Comparison of ENCODE assay signal across 16 cellular contexts in the genomic region with DNA sequence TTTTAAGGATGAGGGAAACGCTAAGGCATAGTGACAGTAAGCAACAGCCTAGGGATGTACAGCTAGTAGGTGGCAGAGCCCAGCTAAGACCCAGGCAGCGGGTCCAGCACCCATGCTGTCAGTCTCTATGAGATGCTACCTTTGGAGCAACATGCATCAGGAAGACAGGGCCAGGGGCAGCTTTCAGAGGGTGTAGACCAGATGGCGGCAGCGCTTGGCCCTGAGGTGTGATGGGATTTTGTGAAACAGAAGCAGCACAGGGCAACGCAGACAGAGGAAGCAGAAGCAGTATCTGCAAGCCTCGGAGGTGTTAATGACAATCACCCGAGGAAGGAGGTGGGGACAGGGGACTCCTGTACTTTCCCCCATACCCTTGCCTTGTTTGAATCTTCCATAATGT. TPM values are rescaled to one million over a fixed set of nuclear protein-coding genes. Genes with fewer than 3 reads are reported as not detected.
DNase-seq lines count a peak whose midpoint lies in the region; ATAC-seq, FAIRE-seq and TF ChIP-seq lines count a peak whose summit lies in the region.
"Had no signal": no experiment of that assay in that cellular context is flagged by ENCODE, and none has a peak within 500 bp of the region (broad histone marks: within the 10 kb centered on the region; RNA-seq: fewer than 3 reads in every experiment).

No MANE protein-coding gene starts in this region.

- no peak overlapping the region for H3K4me2 ChIP-seq in HepG2 (ENCODE audit: low read depth, low read length)
- no peak overlapping the region for H3K4me2 ChIP-seq in trophoblast cell (ENCODE audit: low read length)
- H3K4me2 ChIP-seq: GM23338, KMS-11 had no signal

- no peak overlapping the region for H2AK5ac ChIP-seq in trophoblast cell (ENCODE audit: low read length)

- CTCF ChIA-PET in HepG2 (lab: Yijun Ruan, JAX; ENCODE audit: low intra/inter-chr PET ratio, low total read pairs), result no interaction called here

- 84% methylated on average over 6 of the region's 7 CpGs for WGBS in right lobe of liver (ENCODE audit: insufficient coverage, low coverage, low lambda C conversion rate, missing lambda C conversion rate)
- 89% methylated on average over 7 of the region's 7 CpGs for WGBS in HepG2 (ENCODE audit: low lambda C conversion rate)
- WGBS in trophoblast cell (ENCODE audit: extremely low coverage, insufficient coverage, insufficient read length), result no CpG with 5 or more reads among the region's 7 CpGs

- H3K27me3 ChIP-seq in right lobe of liver (no peaks in the 10 kb centered on the region), HepG2 (ENCODE audit: control insufficient read depth in 1 of 2, insufficient read depth in 2 of 2, low read length in 2 of 2) (no peaks in the 10 kb centered on the region), trophoblast cell (ENCODE audit: insufficient read depth, low read length) (no peaks in the 10 kb centered on the region)
- H3K27me3 ChIP-seq: MG63 had no signal

- H3K9me3 ChIP-seq in right lobe of liver (no peaks in the 10 kb centered on the region), HepG2 (ENCODE audit: low read length) (no peaks in the 10 kb centered on the region), trophoblast cell (ENCODE audit: insufficient read depth, low read depth, low read length) (no peaks in the 10 kb centered on the region)
- H3K9me3 ChIP-seq: MG63 had no signal

- in situ Hi-C loops in HepG2 (cut with HindIII; ENCODE audit: extremely low pct_ligation_motif_present, low pct_unique_long_range_greater_than_20kb), result no loop called here

- intact Hi-C loops in right lobe of liver (cut with DNase I), result loop anchor here (5.0 to 10.0 kb wide), 2 partner anchors 34 to 47 kb away; no protein-coding TSS in a partner anchor
- intact Hi-C loops in HepG2 (cut with micrococcal nuclease; ENCODE audit: unreplicated experiment), result loop anchor here (5.0 kb wide), 1 partner anchor 79 kb away; no protein-coding TSS in a partner anchor

- no peak overlapping the region for H3K9ac ChIP-seq in HepG2 (ENCODE audit: insufficient read depth, low read depth, low read length)
- no peak overlapping the region for H3K9ac ChIP-seq in trophoblast cell (ENCODE audit: low read length)
- H3K9ac ChIP-seq: KMS-11 had no signal

- H4K12ac ChIP-seq in trophoblast cell (ENCODE audit: low read depth, low read length), result no peak overlapping the region

- peaks cover 30% of the 10 kb centered on the region for H3K79me1 ChIP-seq in trophoblast cell (ENCODE audit: low read length)

- peak overlapping the region; percentile 1 for H4K91ac ChIP-seq in trophoblast cell (ENCODE audit: low read depth, low read length)

- no peak overlapping the region for H3K4ac ChIP-seq in trophoblast cell (ENCODE audit: low read depth, low read length)

- TF ChIP-seq CTCF in right lobe of liver (IDR thresholded peaks at IDR 0.05) (no peak), HepG2 (CRISPR knock-in tag; IDR thresholded peaks at IDR 0.05) (no peak), foreskin fibroblast (IDR thresholded peaks at IDR 0.05; ENCODE audit: low read depth, low read length) (no peak)

- H3K23ac ChIP-seq in trophoblast cell (ENCODE audit: low read length), result no peak overlapping the region

- no peaks in the 10 kb centered on the region for H3K36me3 ChIP-seq in right lobe of liver
- no peaks in the 10 kb centered on the region for H3K36me3 ChIP-seq in HepG2 (replicated peaks in 1 of 2; ENCODE audit: control insufficient read depth in 1 of 2, insufficient read depth in 2 of 2, low read length in 2 of 2)
- H3K36me3 ChIP-seq in trophoblast cell (ENCODE audit: control insufficient read depth in 1 of 2, insufficient read depth in 2 of 2, low read length in 2 of 2), result no peaks in the 10 kb centered on the region
- H3K36me3 ChIP-seq: MG63 had no signal

- ATAC-seq in right lobe of liver (no peak), HepG2 (no peak), HG03280 (IDR thresholded peaks at IDR 0.05; ENCODE audit: unreplicated experiment) (no peak)
- ATAC-seq: GM23338 had no signal

- DNase-seq in right lobe of liver (peak in 2 of 3 donors; percentile 39 to 41), HepG2 (ENCODE audit: low spot score) (no peak), epithelial cell of prostate (ENCODE audit: low read depth, low spot score) (no peak), trophoblast cell (no peak), cerebellar nuclear complex (lab: John Stamatoyannopoulos, UW) (no peak), foreskin fibroblast (no peak)
- no peak for DNase-seq in activated CD8-positive, alpha-beta memory T cell treated with anti-CD3 and anti-CD28 coated beads for 24 hours
- DNase-seq: CD4-positive, alpha-beta T cell; DND-41; GF-D8; NCI-H1092 treated with DMSO at 0.1 percent for 48 hours; NCI-H1694 treated with DMSO at 0.1 percent for 48 hours had no signal

- no peak overlapping the region for H3K18ac ChIP-seq in trophoblast cell (ENCODE audit: low read length)

- H3K4me3 ChIP-seq in right lobe of liver, result no peak overlapping the region
- H3K4me3 ChIP-seq in HepG2 (replicated peaks in 1 of 3; ENCODE audit: insufficient read depth in 1 of 3, low read depth in 2 of 3, low read length in 3 of 3), result no peak overlapping the region
- no peak overlapping the region for H3K4me3 ChIP-seq in trophoblast cell (ENCODE audit: low read depth, low read length)
- no peak overlapping the region for H3K4me3 ChIP-seq in foreskin fibroblast (ENCODE audit: low read depth in 1 of 2, low read length in 2 of 2)
- H3K4me3 ChIP-seq: GM23338, MG63 had no signal

- no TSS peak for BruUV-seq in HepG2 (replicated peaks; lab: Mats Ljungman, UMichigan)

- H3K27ac ChIP-seq in right lobe of liver (peak overlapping the region in 1 of 3 donors; percentile 87), HepG2 (ENCODE audit: extremely low read length, insufficient read depth, low read length) (no peak overlapping the region), epithelial cell of prostate (peak overlapping the region; percentile 95), trophoblast cell (ENCODE audit: low read depth, low read length) (no peak overlapping the region)
- H3K27ac ChIP-seq: KMS-11 had no signal

- TF ChIP-seq EP300 in HepG2 (IDR thresholded peaks at IDR 0.05; ENCODE audit: low read depth in 2 of 2, low read length in 2 of 2) (no peak), HepG2 (CRISPR knock-in tag; IDR thresholded peaks at IDR 0.05; ENCODE audit: borderline replicate concordance) (no peak)

- peak overlapping the region; percentile 43 for H2BK120ac ChIP-seq in trophoblast cell (ENCODE audit: insufficient read depth, low read length, poor library complexity)

- TF ChIP-seq POLR2A in right lobe of liver (IDR thresholded peaks at IDR 0.05), result no peak
- no peak for TF ChIP-seq POLR2A in HepG2 (IDR thresholded peaks at IDR 0.05; ENCODE audit: insufficient read depth in 1 of 2, low read depth in 2 of 2, low read length in 2 of 2)

- H2BK5ac ChIP-seq in trophoblast cell (ENCODE audit: low read depth, low read length, poor library complexity), result no peak overlapping the region

- no peak for FAIRE-seq in HepG2 (lab: Jason Lieb, UNC)

- no peak overlapping the region for H2AFZ ChIP-seq in HepG2 (ENCODE audit: low read length)
- H2AFZ ChIP-seq in trophoblast cell (ENCODE audit: insufficient read depth, low read length, poor library complexity), result no peak overlapping the region
- H2AFZ ChIP-seq: GM23338 had no signal

- H3K79me2 ChIP-seq in HepG2 (ENCODE audit: insufficient read depth, low read length), result no peaks in the 10 kb centered on the region
- no peaks in the 10 kb centered on the region for H3K79me2 ChIP-seq in trophoblast cell (ENCODE audit: control insufficient read depth, insufficient read depth, low read length, poor library complexity)

- POLR2A ChIA-PET in HepG2 (lab: Yijun Ruan, JAX), result interaction anchor here (1.7 to 5.5 kb wide), 2 partner anchors 26 to 43 kb away, joined by 3 to 76 read pairs; a partner anchor contains a TSS

- H3K4me1 ChIP-seq in right lobe of liver (peaks cover 0 to 78% (median 43%) of the 10 kb centered on the region in 4 donors), HepG2 (ENCODE audit: insufficient read depth, low read length) (peaks cover 93% of the 10 kb centered on the region), trophoblast cell (ENCODE audit: control insufficient read depth in 1 of 2, insufficient read depth in 2 of 2, low read length in 2 of 2) (peaks cover 17 to 19% of the 10 kb centered on the region in 2 experiments)

- H3K14ac ChIP-seq in trophoblast cell (ENCODE audit: low read length), result peak overlapping the region; percentile 59

- no peak for TF ChIP-seq RAD21 in HepG2 (CRISPR knock-in tag; IDR thresholded peaks at IDR 0.05)

- no peak overlapping the region for H2BK12ac ChIP-seq in trophoblast cell (ENCODE audit: low read length)

- no peak overlapping the region for H4K8ac ChIP-seq in trophoblast cell (ENCODE audit: low read depth, low read length)

- no peaks in the 10 kb centered on the region for H4K20me1 ChIP-seq in HepG2 (ENCODE audit: insufficient read depth, low read length)

TF ChIP-seq in HepG2, 621 proteins besides CTCF, POLR2A, EP300 and RAD21 (continues in another document):
- TF ChIP-seq ZNF446 (CRISPR knock-in tag; IDR thresholded peaks at IDR 0.05), result no peak

RNA-seq across cellular contexts. Expression of a gene that starts 43.2 kb away (rescaled TPM):
- total RNA-seq in right lobe of liver, result 100 to 1,000 TPM; 260 to 452 (median 415) TPM
- 47.5 and 119 TPM in 2 replicates for total RNA-seq in HepG2 (2016; rRNA removed; fragmentation: Illumina TruSeq; extraction: Trizol)
- 9.3 and 11.1 TPM in 2 replicates for total RNA-seq in HepG2 (2016; cell fraction: cytosol; rRNA removed; fragmentation: Illumina TruSeq; extraction: Trizol; ENCODE audit: low read depth)
- total RNA-seq in HepG2 (2016; cell fraction: insoluble cytoplasmic fraction; rRNA removed; fragmentation: Illumina TruSeq; extraction: Trizol), result 45.4 and 119 TPM in 2 replicates
- 27.4 and 30.5 TPM in 2 replicates for total RNA-seq in HepG2 (2016; cell fraction: membrane; rRNA removed; fragmentation: Illumina TruSeq; extraction: Trizol)
- total RNA-seq in HepG2 (2016; cell fraction: nucleus; rRNA removed; fragmentation: Illumina TruSeq; extraction: Trizol), result 90.3 and 111 TPM in 2 replicates
- polyA plus RNA-seq in HepG2 (2011; rRNA removed), result 108 and 113 TPM in 2 replicates
- polyA plus RNA-seq in HepG2 (2011; cell fraction: cytosol; rRNA removed), result 78.7 and 130 TPM in 2 replicates
- polyA plus RNA-seq in HepG2 (2011; cell fraction: nucleus; rRNA removed), result 66.7 and 76.2 TPM in 2 replicates
- 44.8 and 48.6 TPM in 2 replicates for polyA plus RNA-seq in HepG2 (2012)
- polyA plus RNA-seq in HepG2 (2016; cell fraction: cytosol; fragmentation: Illumina TruSeq; extraction: Trizol; ENCODE audit: low read depth), result 8.7 TPM in 2 replicates
- 49.7 and 54.3 TPM in 2 replicates for polyA plus RNA-seq in HepG2 (2016; cell fraction: insoluble cytoplasmic fraction; fragmentation: Illumina TruSeq; extraction: Trizol; ENCODE audit: low read depth)
- polyA plus RNA-seq in HepG2 (2016; cell fraction: membrane; fragmentation: Illumina TruSeq; extraction: Trizol; ENCODE audit: low read depth), result 17.8 and 18.0 TPM in 2 replicates
- polyA plus RNA-seq in HepG2 (2016; cell fraction: nucleus; fragmentation: Illumina TruSeq; extraction: Trizol; ENCODE audit: insufficient read depth, low read depth), result 156 and 173 TPM in 2 replicates
- 13.0 and 159 TPM in 2 replicates for polyA minus RNA-seq in HepG2 (2011; rRNA and poly(A)+ RNA removed; ENCODE audit: low replicate concordance)
- 69.2 and 73.2 TPM in 2 replicates for polyA minus RNA-seq in HepG2 (2011; cell fraction: cytosol; rRNA and poly(A)+ RNA removed)
- 14.8 and 16.3 TPM in 2 replicates for polyA minus RNA-seq in HepG2 (2011; cell fraction: nucleus; rRNA and poly(A)+ RNA removed)
- 402 and 444 TPM in 2 replicates for polyA plus RNA-seq in trophoblast cell (2013)
- total RNA-seq: CD4-positive, alpha-beta T cell had no signal

Comparison
In these comparisons a context has a peak if more than half of its experiments do, and no peak if none do; other contexts are left out.
1. DNase-seq: peak in right lobe of liver (2 of 3); none in HepG2 (single experiment), epithelial cell of prostate (single experiment), trophoblast cell (0 of 2), cerebellar nuclear complex (0 of 2), activated CD8-positive, alpha-beta memory T cell treated with anti-CD3 and anti-CD28 coated beads for 24 hours (single experiment) and foreskin fibroblast (0 of 2).